In the genomic region with DNA sequence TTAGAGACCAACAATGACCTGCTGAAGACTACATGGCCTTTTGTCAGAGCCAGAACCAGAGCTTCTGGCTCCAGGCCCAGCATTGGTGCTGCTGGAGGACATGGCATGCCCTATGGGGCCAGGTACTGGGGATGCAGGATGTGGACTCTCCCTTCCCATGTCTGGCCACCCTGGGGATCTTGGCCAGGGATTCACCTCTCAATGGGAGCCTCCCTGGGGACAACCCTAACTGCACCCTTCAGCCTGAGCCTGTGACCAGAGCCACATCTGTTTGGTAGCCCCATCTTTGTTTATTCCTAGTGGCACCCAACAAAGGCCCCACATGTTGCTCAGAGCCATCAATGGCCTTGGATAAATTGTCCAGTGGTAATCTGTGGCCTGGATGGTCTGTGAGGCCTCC, we compare ENCODE assay signal across 18 cellular contexts. TPM values are rescaled to one million over a fixed set of nuclear protein-coding genes. Genes with fewer than 3 reads are reported as not detected.
DNase-seq lines count a peak whose midpoint lies in the region; ATAC-seq and TF ChIP-seq lines count a peak whose summit lies in the region.
"Had no signal": no experiment of that assay in that cellular context is flagged by ENCODE, and none has a peak within 500 bp of the region (broad histone marks: within the 10 kb centered on the region; RNA-seq: fewer than 3 reads in every experiment).

No MANE protein-coding gene starts in this region.

- in situ Hi-C loops in Panc1 (cut with HindIII; ENCODE audit: low pct_unique_long_range_greater_than_20kb, low sequenced_read_pairs) = no loop called here

- peak overlapping the region; percentile 5; the same call in 1 of the 2 replicates for H3K27ac ChIP-seq in C4-2B
- peak overlapping the region; percentile 53; the same call in 1 of the 2 replicates for H3K27ac ChIP-seq in Panc1 (ENCODE audit: low read length)
- H3K27ac ChIP-seq in endodermal cell (ENCODE audit: low read depth, low read length) = no peak overlapping the region
- H3K27ac ChIP-seq: GM23248 had no signal

- no peaks in the 10 kb centered on the region for H3K27me3 ChIP-seq in Panc1 (ENCODE audit: control insufficient read depth, insufficient read depth, low read length)
- peaks cover 39% of the 10 kb centered on the region for H3K27me3 ChIP-seq in endodermal cell (ENCODE audit: control insufficient read depth, insufficient read depth, low read length, poor library complexity, severe bottlenecking)

- H3K36me3 Mint-ChIP-seq in endodermal cell (ENCODE audit: low read depth) = peaks cover 9% of the 10 kb centered on the region

- peaks cover 44% of the 10 kb centered on the region for H3K27me3 Mint-ChIP-seq in endodermal cell (ENCODE audit: insufficient read depth)

- H3K9me3 ChIP-seq in Panc1 (ENCODE audit: control insufficient read depth, insufficient read depth, low read depth, low read length) (no peaks in the 10 kb centered on the region), endodermal cell (ENCODE audit: control insufficient read depth, low read length) (peaks cover 11% of the 10 kb centered on the region)
- H3K9me3 ChIP-seq: Caco-2 had no signal

- H3K4me3 ChIP-seq in Panc1 (ENCODE audit: low read depth in 2 of 2, low read length in 2 of 2) (no peak overlapping the region), endodermal cell (ENCODE audit: low read length) (peak overlapping the region; percentile 18)

- POLR2A ChIA-PET in Panc1 (lab: Charles Lee) = no interaction called here

- no peak overlapping the region for H3K4me3 Mint-ChIP-seq in endodermal cell
- H3K4me3 Mint-ChIP-seq: CD8-positive, alpha-beta T cell had no signal

- peaks cover 14% of the 10 kb centered on the region for H3K9me3 Mint-ChIP-seq in endodermal cell
- H3K9me3 Mint-ChIP-seq: CD8-positive, alpha-beta T cell had no signal

- H3K4me1 Mint-ChIP-seq in endodermal cell = peaks cover 20% of the 10 kb centered on the region

- CTCF ChIA-PET in Panc1 (lab: Charles Lee) = interaction anchor here (0.6 kb wide), 1 partner anchor 19 kb away, joined by 3 read pairs; no protein-coding TSS in a partner anchor

- no peak overlapping the region for H3K9ac ChIP-seq in endodermal cell (ENCODE audit: extremely low read depth, low read length, poor library complexity, severe bottlenecking)
- H3K9ac ChIP-seq: GM23248 had no signal

- H3K27ac Mint-ChIP-seq in endodermal cell = no peak overlapping the region
- H3K27ac Mint-ChIP-seq: CD8-positive, alpha-beta T cell had no signal

- no peaks in the 10 kb centered on the region for H3K36me3 ChIP-seq in Panc1 (ENCODE audit: control insufficient read depth, insufficient read depth, low read length)
- H3K36me3 ChIP-seq in endodermal cell (ENCODE audit: control insufficient read depth, insufficient read depth, low read length) = peaks cover 6% of the 10 kb centered on the region

- ATAC-seq in Panc1 (no peak), HG03196 (IDR thresholded peaks at IDR 0.05; ENCODE audit: unreplicated experiment) (no peak), HG02798 (IDR thresholded peaks at IDR 0.05; ENCODE audit: poor library complexity, unreplicated experiment) (no peak)
- ATAC-seq: CD8-positive, alpha-beta T cell had no signal

- H3K4me1 ChIP-seq in Panc1 (ENCODE audit: control insufficient read depth, insufficient read depth, low read length) (peaks cover 29% of the 10 kb centered on the region), endodermal cell (ENCODE audit: control insufficient read depth, insufficient read depth, low read length) (peaks cover 13% of the 10 kb centered on the region)

- BruUV-seq in Panc1 (replicated peaks; lab: Mats Ljungman, UMichigan) = no TSS peak

- DNase-seq in Panc1 (ENCODE audit: low read depth, low spot score) (no peak), endodermal cell (no peak), posterior vena cava (ENCODE audit: low spot score) (peak; percentile 13), NCI-H345 treated with DMSO at 0.1 percent for 48 hours (lab: John Stamatoyannopoulos, UW; ENCODE audit: unreplicated experiment) (no peak), mucosa of gallbladder (ENCODE audit: low spot score) (no peak)
- DNase-seq: C1 segment of cervical spinal cord; Caco-2; CD4-positive, CD25-positive, alpha-beta regulatory T cell; CD8-positive, alpha-beta T cell; DMS153; DND-41; GM23248; H7; HCEC 1CT had no signal

- TF ChIP-seq CTCF in C4-2B (conservative IDR thresholded peaks at IDR 0.05) (no peak), Panc1 (IDR thresholded peaks at IDR 0.05) (no peak), endodermal cell (conservative IDR thresholded peaks at IDR 0.05) (no peak)

- intact Hi-C loops in Panc1 (cut with micrococcal nuclease; ENCODE audit: unreplicated experiment) (no loop called here), posterior vena cava (cut with DNase I) (no loop called here)

RNA-seq across cellular contexts. Expression of a gene that starts 5.8 kb away (rescaled TPM):
- total RNA-seq in Panc1 (2021; ENCODE audit: unreplicated experiment) (10.9 TPM), endodermal cell (under 1 TPM in 1 of 2 donors, not detected in 1; 0.48 TPM), posterior vena cava (under 1 TPM; 0.67 to 0.79 TPM), mucosa of gallbladder (1.4 TPM)
- 18.9 TPM for polyA plus RNA-seq in Panc1 (2012; ENCODE audit: insufficient read length)
- polyA plus RNA-seq in endodermal cell (2013, experiment 1 of 2) = 17.5 TPM
- polyA plus RNA-seq in endodermal cell (2013, experiment 2 of 2) = 13.2 TPM
- total RNA-seq: A172 had no signal

RNA-seq across cellular contexts. Expression of a gene that starts 27.9 kb away (rescaled TPM):
- 2,945 TPM for total RNA-seq in Panc1 (2021; ENCODE audit: unreplicated experiment)
- polyA plus RNA-seq in Panc1 (2012; ENCODE audit: insufficient read length) = 2,908 TPM
- total RNA-seq in endodermal cell = 1,000 to 10,000 TPM; 2,923 to 3,877 TPM
- polyA plus RNA-seq in endodermal cell (2013, experiment 1 of 2) = 3,185 TPM
- 3,073 TPM for polyA plus RNA-seq in endodermal cell (2013, experiment 2 of 2)
- 1,000 to 10,000 TPM; 1,304 to 1,399 TPM for total RNA-seq in posterior vena cava
- 1,626 TPM for total RNA-seq in mucosa of gallbladder
